Comparison of ENCODE assay signal across 32 cellular contexts in genomic region chr10:36066850-36067249, GRCh38.
"Had no signal": no experiment of that assay in that cellular context is flagged by ENCODE, and none has a peak within 500 bp of the region (broad histone marks: within the 10 kb centered on the region; RNA-seq: fewer than 3 reads in every experiment).

No MANE protein-coding gene starts in this region.

- H3K4me3 Mint-ChIP-seq: activated B cell treated with CpG ODN at 0.5 μM for 24 hours; activated CD4-positive, alpha-beta memory T cell treated with anti-CD3 and anti-CD28 coated beads for 36 hours; activated CD4-positive, alpha-beta T cell treated with anti-CD3 and anti-CD28 coated beads, Interleukin-2, amount 10 ng/mL, durations not matched to agents 24 days and 14 days; activated CD8-positive, alpha-beta memory T cell treated with anti-CD3 and anti-CD28 coated beads, Interleukin-2, amount 10 ng/mL, durations not matched to agents 7 days and 5 days; activated CD8-positive, alpha-beta T cell treated with anti-CD3 and anti-CD28 coated beads, Interleukin-2, amount 10 ng/mL, durations not matched to agents 7 days and 5 days; activated naive CD4-positive, alpha-beta T cell treated with anti-CD3 and anti-CD28 coated beads for 36 hours; activated naive CD4-positive, alpha-beta T cell treated with anti-CD3 and anti-CD28 coated beads, Interleukin-2, amount 50 U/mL, for 24 hours; activated naive CD8-positive, alpha-beta T cell treated with anti-CD3 and anti-CD28 coated beads for 36 hours; activated naive CD8-positive, alpha-beta T cell treated with anti-CD3 and anti-CD28 coated beads, Interleukin-2, amount 50 U/mL, for 24 hours; activated T-helper 1 cell treated with anti-CD3 and anti-CD28 coated beads, Interleukin-12 subunit alpha, Interleukin-12 subunit beta, Interleukin-2, Interleukin-4 antibody, amounts not matched to agents 30 ng/mL and 10 ng/mL and 1 ng/mL, durations not matched to agents 14 hours and 24 hours and 36 hours; effector memory CD8-positive, alpha-beta T cell had no signal

- H3K36me3 Mint-ChIP-seq: activated CD4-positive, alpha-beta memory T cell treated with anti-CD3 and anti-CD28 coated beads for 36 hours; activated CD8-positive, alpha-beta memory T cell treated with anti-CD3 and anti-CD28 coated beads, Interleukin-2, amount 10 ng/mL, durations not matched to agents 7 days and 5 days; activated naive CD4-positive, alpha-beta T cell treated with anti-CD3 and anti-CD28 coated beads, Interleukin-2, amount 50 U/mL, for 24 hours; activated naive CD8-positive, alpha-beta T cell treated with anti-CD3 and anti-CD28 coated beads for 36 hours had no signal

- H3K4me1 Mint-ChIP-seq: activated B cell treated with CpG ODN at 0.5 μM for 24 hours; activated CD4-positive, alpha-beta T cell treated with anti-CD3 and anti-CD28 coated beads, Interleukin-2, amount 10 ng/mL, durations not matched to agents 24 days and 14 days; activated CD8-positive, alpha-beta memory T cell treated with anti-CD3 and anti-CD28 coated beads, Interleukin-2, amount 10 ng/mL, durations not matched to agents 7 days and 5 days; activated naive CD4-positive, alpha-beta T cell treated with anti-CD3 and anti-CD28 coated beads, Interleukin-2, amount 50 U/mL, for 24 hours; activated naive CD8-positive, alpha-beta T cell treated with anti-CD3 and anti-CD28 coated beads for 36 hours; activated naive CD8-positive, alpha-beta T cell treated with anti-CD3 and anti-CD28 coated beads, Interleukin-2, amount 50 U/mL, for 24 hours had no signal

- DNase-seq: activated B cell treated with CpG ODN at 0.5 μM for 24 hours; activated CD4-positive, alpha-beta memory T cell treated with anti-CD3 and anti-CD28 coated beads for 36 hours; activated CD4-positive, alpha-beta T cell treated with anti-CD3 and anti-CD28 coated beads, Interleukin-2, amount 10 ng/mL, durations not matched to agents 24 days and 14 days; activated CD8-positive, alpha-beta memory T cell treated with anti-CD3 and anti-CD28 coated beads, Interleukin-2, amount 10 ng/mL, durations not matched to agents 7 days and 5 days; activated CD8-positive, alpha-beta memory T cell treated with anti-CD3 and anti-CD28 coated beads, Interleukin-2, amount 50 U/mL, for 4 hours; activated CD8-positive, alpha-beta T cell treated with anti-CD3 and anti-CD28 coated beads, Interleukin-2, amount 10 ng/mL, durations not matched to agents 7 days and 5 days; activated effector memory CD4-positive, alpha-beta T cell treated with anti-CD3 and anti-CD28 coated beads, Interleukin-2, amount 50 U/mL, for 16 hours; activated naive CD4-positive, alpha-beta T cell treated with anti-CD3 and anti-CD28 coated beads for 36 hours; activated naive CD8-positive, alpha-beta T cell treated with anti-CD3 and anti-CD28 coated beads for 36 hours; activated naive CD8-positive, alpha-beta T cell treated with anti-CD3 and anti-CD28 coated beads, Interleukin-2, amount 50 U/mL, for 24 hours; activated T-cell treated with anti-CD3 and anti-CD28 coated beads, Interleukin-2, amount 50 U/mL, for 1 hour; activated T-cell treated with anti-CD3 and anti-CD28 coated beads, Interleukin-2, amount 50 U/mL, for 48 hours; adrenal gland; amygdala; aorta; body of pancreas; caudate nucleus; cortex of kidney; dermis blood vessel endothelial cell; effector CD4-positive, alpha-beta T cell; effector memory CD8-positive, alpha-beta T cell; erythroblast; foreskin keratinocyte; gastrocnemius medialis; glutamatergic neuron; heart left ventricle; T-helper 9 cell; WERI-Rb-1 had no signal

- H3K27me3 ChIP-seq: body of pancreas, esophagus muscularis mucosa, foreskin keratinocyte, gastrocnemius medialis, heart left ventricle had no signal

- H3K9me3 Mint-ChIP-seq: activated CD4-positive, alpha-beta T cell treated with anti-CD3 and anti-CD28 coated beads, Interleukin-2, amount 10 ng/mL, durations not matched to agents 24 days and 14 days; activated naive CD4-positive, alpha-beta T cell treated with anti-CD3 and anti-CD28 coated beads, Interleukin-2, amount 50 U/mL, for 24 hours had no signal

- H3K27me3 Mint-ChIP-seq: activated B cell treated with CpG ODN at 0.5 μM for 24 hours; activated CD4-positive, alpha-beta T cell treated with anti-CD3 and anti-CD28 coated beads, Interleukin-2, amount 10 ng/mL, durations not matched to agents 24 days and 14 days; activated CD8-positive, alpha-beta memory T cell treated with anti-CD3 and anti-CD28 coated beads, Interleukin-2, amount 10 ng/mL, durations not matched to agents 7 days and 5 days; activated naive CD4-positive, alpha-beta T cell treated with anti-CD3 and anti-CD28 coated beads, Interleukin-2, amount 50 U/mL, for 24 hours; activated naive CD8-positive, alpha-beta T cell treated with anti-CD3 and anti-CD28 coated beads for 36 hours; activated naive CD8-positive, alpha-beta T cell treated with anti-CD3 and anti-CD28 coated beads, Interleukin-2, amount 50 U/mL, for 24 hours; effector memory CD8-positive, alpha-beta T cell had no signal

- H3K4me3 ChIP-seq: adrenal gland, body of pancreas, esophagus muscularis mucosa, gastrocnemius medialis, heart left ventricle had no signal

- H3K27ac ChIP-seq: adrenal gland, body of pancreas, esophagus muscularis mucosa, foreskin keratinocyte, gastrocnemius medialis, heart left ventricle, WERI-Rb-1 had no signal

- H3K36me3 ChIP-seq: adrenal gland, esophagus muscularis mucosa, gastrocnemius medialis, heart left ventricle, WERI-Rb-1 had no signal

- H3K27ac Mint-ChIP-seq: activated B cell treated with CpG ODN at 0.5 μM for 24 hours; activated CD4-positive, alpha-beta memory T cell treated with anti-CD3 and anti-CD28 coated beads for 36 hours; activated CD4-positive, alpha-beta T cell treated with anti-CD3 and anti-CD28 coated beads, Interleukin-2, amount 10 ng/mL, durations not matched to agents 24 days and 14 days; activated CD8-positive, alpha-beta memory T cell treated with anti-CD3 and anti-CD28 coated beads, Interleukin-2, amount 10 ng/mL, durations not matched to agents 7 days and 5 days; activated CD8-positive, alpha-beta T cell treated with anti-CD3 and anti-CD28 coated beads, Interleukin-2, amount 10 ng/mL, durations not matched to agents 7 days and 5 days; activated naive CD4-positive, alpha-beta T cell treated with anti-CD3 and anti-CD28 coated beads for 36 hours; activated naive CD4-positive, alpha-beta T cell treated with anti-CD3 and anti-CD28 coated beads, Interleukin-2, amount 50 U/mL, for 24 hours; activated naive CD8-positive, alpha-beta T cell treated with anti-CD3 and anti-CD28 coated beads for 36 hours; activated naive CD8-positive, alpha-beta T cell treated with anti-CD3 and anti-CD28 coated beads, Interleukin-2, amount 50 U/mL, for 24 hours; activated T-helper 1 cell treated with anti-CD3 and anti-CD28 coated beads, Interleukin-12 subunit alpha, Interleukin-12 subunit beta, Interleukin-2, Interleukin-4 antibody, amounts not matched to agents 30 ng/mL and 10 ng/mL and 1 ng/mL, durations not matched to agents 14 hours and 24 hours and 36 hours; activated T-helper 2 cell treated with anti-CD3 and anti-CD28 coated beads, Interferon-gamma antibody, Interleukin-2, Interleukin-4, amounts not matched to agents 10 μg/mL and 5 μg/mL and 100 μg/mL, durations not matched to agents 14 hours and 24 hours and 36 hours; effector memory CD8-positive, alpha-beta T cell had no signal

- H3K9me3 ChIP-seq: adrenal gland, gastrocnemius medialis had no signal

- H3K4me1 ChIP-seq: adrenal gland, body of pancreas, esophagus muscularis mucosa, foreskin keratinocyte, gastrocnemius medialis had no signal
